ENCODE assay signal across 3 cellular contexts in the genomic region with DNA sequence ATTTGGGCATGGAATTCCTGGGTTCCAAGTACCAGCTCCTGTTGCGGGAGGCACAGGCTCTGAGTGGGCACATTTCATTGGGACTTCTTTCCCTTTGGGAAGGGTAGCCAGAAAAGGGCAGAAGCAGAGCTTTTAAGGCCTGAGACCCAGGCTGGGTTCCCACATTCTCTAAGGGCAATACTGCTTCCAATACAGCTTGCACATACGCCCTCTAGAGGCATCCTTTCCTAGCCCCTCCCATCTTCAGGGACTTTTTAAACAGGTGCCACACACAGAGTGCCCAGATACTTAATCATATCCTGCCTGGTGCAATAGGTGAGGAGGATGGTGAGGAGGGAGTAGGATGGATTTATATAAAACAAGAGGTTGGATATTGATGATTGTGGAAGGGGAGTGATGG.
TF ChIP-seq lines count a peak whose summit lies in the region.

No MANE protein-coding gene starts in this region.

TF ChIP-seq in SK-N-SH, 30 proteins besides CTCF, POLR2A, EP300 and RAD21 (continued from another document):
- TF ChIP-seq, protein P1, sequence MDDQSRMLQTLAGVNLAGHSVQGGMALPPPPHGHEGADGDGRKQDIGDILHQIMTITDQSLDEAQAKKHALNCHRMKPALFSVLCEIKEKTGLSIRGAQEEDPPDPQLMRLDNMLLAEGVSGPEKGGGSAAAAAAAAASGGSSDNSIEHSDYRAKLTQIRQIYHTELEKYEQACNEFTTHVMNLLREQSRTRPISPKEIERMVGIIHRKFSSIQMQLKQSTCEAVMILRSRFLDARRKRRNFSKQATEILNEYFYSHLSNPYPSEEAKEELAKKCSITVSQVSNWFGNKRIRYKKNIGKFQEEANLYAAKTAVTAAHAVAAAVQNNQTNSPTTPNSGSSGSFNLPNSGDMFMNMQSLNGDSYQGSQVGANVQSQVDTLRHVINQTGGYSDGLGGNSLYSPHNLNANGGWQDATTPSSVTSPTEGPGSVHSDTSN (IDR thresholded peaks at IDR 0.05): no peak
- TF ChIP-seq IRF3 (IDR thresholded peaks at IDR 0.05; ENCODE audit: low read depth, low read length): no peak
- TF ChIP-seq, protein P2, sequence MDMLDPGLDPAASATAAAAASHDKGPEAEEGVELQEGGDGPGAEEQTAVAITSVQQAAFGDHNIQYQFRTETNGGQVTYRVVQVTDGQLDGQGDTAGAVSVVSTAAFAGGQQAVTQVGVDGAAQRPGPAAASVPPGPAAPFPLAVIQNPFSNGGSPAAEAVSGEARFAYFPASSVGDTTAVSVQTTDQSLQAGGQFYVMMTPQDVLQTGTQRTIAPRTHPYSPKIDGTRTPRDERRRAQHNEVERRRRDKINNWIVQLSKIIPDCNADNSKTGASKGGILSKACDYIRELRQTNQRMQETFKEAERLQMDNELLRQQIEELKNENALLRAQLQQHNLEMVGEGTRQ (IDR thresholded peaks at IDR 0.05; ENCODE audit: borderline replicate concordance, low read depth, low read length): no peak

TF ChIP-seq in SK-N-SH treated with all-trans-retinoic acid at 6 μM for 48 hours, 23 proteins besides CTCF, POLR2A, EP300 and RAD21 (continued from another document):
- TF ChIP-seq TSHZ2 (CRISPR knock-in tag; IDR thresholded peaks at IDR 0.05): no peak
- no peak for TF ChIP-seq SNAI2 (CRISPR knock-in tag; IDR thresholded peaks at IDR 0.05)
- no peak for TF ChIP-seq TCF4 (CRISPR knock-in tag; IDR thresholded peaks at IDR 0.05; ENCODE audit: borderline replicate concordance)
- TF ChIP-seq TOX (CRISPR knock-in tag; IDR thresholded peaks at IDR 0.05; ENCODE audit: borderline replicate concordance): no peak
- TF ChIP-seq PPARA (CRISPR knock-in tag; IDR thresholded peaks at IDR 0.05; ENCODE audit: borderline replicate concordance): no peak
- no peak for TF ChIP-seq ARNTL (CRISPR knock-in tag; IDR thresholded peaks at IDR 0.05; ENCODE audit: borderline replicate concordance, low read depth)
- TF ChIP-seq RARB (CRISPR knock-in tag; IDR thresholded peaks at IDR 0.05): no peak
- no peak for TF ChIP-seq ESRRG (CRISPR knock-in tag; IDR thresholded peaks at IDR 0.05)
- no peak for TF ChIP-seq CSDC2 (CRISPR knock-in tag; IDR thresholded peaks at IDR 0.05)
- TF ChIP-seq ZNF8 (CRISPR knock-in tag; IDR thresholded peaks at IDR 0.05): no peak
- no peak for TF ChIP-seq ZC3H10 (CRISPR knock-in tag; IDR thresholded peaks at IDR 0.05)
- TF ChIP-seq ZFP3 (CRISPR knock-in tag; IDR thresholded peaks at IDR 0.05): no peak
- no peak for TF ChIP-seq GLIS3 (CRISPR knock-in tag; IDR thresholded peaks at IDR 0.05)
- no peak for TF ChIP-seq POU6F1 (CRISPR knock-in tag; IDR thresholded peaks at IDR 0.05; ENCODE audit: borderline replicate concordance, low read depth)
TF ChIP-seq in SK-N-SH treated with all-trans-retinoic acid at 6 μM for 48 hours: peak in this region for 0.

TF ChIP-seq in GM23338, 12 proteins besides CTCF, POLR2A, EP300 and RAD21 (continued from another document):
- TF ChIP-seq, protein P3, sequence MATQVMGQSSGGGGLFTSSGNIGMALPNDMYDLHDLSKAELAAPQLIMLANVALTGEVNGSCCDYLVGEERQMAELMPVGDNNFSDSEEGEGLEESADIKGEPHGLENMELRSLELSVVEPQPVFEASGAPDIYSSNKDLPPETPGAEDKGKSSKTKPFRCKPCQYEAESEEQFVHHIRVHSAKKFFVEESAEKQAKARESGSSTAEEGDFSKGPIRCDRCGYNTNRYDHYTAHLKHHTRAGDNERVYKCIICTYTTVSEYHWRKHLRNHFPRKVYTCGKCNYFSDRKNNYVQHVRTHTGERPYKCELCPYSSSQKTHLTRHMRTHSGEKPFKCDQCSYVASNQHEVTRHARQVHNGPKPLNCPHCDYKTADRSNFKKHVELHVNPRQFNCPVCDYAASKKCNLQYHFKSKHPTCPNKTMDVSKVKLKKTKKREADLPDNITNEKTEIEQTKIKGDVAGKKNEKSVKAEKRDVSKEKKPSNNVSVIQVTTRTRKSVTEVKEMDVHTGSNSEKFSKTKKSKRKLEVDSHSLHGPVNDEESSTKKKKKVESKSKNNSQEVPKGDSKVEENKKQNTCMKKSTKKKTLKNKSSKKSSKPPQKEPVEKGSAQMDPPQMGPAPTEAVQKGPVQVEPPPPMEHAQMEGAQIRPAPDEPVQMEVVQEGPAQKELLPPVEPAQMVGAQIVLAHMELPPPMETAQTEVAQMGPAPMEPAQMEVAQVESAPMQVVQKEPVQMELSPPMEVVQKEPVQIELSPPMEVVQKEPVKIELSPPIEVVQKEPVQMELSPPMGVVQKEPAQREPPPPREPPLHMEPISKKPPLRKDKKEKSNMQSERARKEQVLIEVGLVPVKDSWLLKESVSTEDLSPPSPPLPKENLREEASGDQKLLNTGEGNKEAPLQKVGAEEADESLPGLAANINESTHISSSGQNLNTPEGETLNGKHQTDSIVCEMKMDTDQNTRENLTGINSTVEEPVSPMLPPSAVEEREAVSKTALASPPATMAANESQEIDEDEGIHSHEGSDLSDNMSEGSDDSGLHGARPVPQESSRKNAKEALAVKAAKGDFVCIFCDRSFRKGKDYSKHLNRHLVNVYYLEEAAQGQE (IDR thresholded peaks at IDR 0.05; ENCODE audit: unreplicated experiment): no peak
- TF ChIP-seq, protein P4, sequence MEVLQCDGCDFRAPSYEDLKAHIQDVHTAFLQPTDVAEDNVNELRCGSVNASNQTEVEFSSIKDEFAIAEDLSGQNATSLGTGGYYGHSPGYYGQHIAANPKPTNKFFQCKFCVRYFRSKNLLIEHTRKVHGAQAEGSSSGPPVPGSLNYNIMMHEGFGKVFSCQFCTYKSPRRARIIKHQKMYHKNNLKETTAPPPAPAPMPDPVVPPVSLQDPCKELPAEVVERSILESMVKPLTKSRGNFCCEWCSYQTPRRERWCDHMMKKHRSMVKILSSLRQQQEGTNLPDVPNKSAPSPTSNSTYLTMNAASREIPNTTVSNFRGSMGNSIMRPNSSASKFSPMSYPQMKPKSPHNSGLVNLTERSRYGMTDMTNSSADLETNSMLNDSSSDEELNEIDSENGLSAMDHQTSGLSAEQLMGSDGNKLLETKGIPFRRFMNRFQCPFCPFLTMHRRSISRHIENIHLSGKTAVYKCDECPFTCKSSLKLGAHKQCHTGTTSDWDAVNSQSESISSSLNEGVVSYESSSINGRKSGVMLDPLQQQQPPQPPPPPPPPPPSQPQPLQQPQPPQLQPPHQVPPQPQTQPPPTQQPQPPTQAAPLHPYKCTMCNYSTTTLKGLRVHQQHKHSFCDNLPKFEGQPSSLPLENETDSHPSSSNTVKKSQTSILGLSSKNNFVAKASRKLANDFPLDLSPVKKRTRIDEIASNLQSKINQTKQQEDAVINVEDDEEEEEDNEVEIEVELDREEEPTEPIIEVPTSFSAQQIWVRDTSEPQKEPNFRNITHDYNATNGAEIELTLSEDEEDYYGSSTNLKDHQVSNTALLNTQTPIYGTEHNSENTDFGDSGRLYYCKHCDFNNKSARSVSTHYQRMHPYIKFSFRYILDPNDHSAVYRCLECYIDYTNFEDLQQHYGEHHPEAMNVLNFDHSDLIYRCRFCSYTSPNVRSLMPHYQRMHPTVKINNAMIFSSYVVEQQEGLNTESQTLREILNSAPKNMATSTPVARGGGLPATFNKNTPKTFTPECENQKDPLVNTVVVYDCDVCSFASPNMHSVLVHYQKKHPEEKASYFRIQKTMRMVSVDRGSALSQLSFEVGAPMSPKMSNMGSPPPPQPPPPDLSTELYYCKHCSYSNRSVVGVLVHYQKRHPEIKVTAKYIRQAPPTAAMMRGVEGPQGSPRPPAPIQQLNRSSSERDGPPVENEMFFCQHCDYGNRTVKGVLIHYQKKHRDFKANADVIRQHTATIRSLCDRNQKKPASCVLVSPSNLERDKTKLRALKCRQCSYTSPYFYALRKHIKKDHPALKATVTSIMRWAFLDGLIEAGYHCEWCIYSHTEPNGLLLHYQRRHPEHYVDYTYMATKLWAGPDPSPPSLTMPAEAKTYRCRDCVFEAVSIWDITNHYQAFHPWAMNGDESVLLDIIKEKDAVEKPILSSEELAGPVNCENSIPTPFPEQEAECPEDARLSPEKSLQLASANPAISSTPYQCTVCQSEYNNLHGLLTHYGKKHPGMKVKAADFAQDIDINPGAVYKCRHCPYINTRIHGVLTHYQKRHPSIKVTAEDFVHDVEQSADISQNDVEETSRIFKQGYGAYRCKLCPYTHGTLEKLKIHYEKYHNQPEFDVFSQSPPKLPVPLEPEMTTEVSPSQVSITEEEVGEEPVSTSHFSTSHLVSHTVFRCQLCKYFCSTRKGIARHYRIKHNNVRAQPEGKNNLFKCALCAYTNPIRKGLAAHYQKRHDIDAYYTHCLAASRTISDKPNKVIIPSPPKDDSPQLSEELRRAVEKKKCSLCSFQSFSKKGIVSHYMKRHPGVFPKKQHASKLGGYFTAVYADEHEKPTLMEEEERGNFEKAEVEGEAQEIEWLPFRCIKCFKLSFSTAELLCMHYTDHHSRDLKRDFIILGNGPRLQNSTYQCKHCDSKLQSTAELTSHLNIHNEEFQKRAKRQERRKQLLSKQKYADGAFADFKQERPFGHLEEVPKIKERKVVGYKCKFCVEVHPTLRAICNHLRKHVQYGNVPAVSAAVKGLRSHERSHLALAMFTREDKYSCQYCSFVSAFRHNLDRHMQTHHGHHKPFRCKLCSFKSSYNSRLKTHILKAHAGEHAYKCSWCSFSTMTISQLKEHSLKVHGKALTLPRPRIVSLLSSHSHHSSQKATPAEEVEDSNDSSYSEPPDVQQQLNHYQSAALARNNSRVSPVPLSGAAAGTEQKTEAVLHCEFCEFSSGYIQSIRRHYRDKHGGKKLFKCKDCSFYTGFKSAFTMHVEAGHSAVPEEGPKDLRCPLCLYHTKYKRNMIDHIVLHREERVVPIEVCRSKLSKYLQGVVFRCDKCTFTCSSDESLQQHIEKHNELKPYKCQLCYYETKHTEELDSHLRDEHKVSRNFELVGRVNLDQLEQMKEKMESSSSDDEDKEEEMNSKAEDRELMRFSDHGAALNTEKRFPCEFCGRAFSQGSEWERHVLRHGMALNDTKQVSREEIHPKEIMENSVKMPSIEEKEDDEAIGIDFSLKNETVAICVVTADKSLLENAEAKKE (CRISPR knock-in tag; IDR thresholded peaks at IDR 0.05): no peak
- TF ChIP-seq ETS1 (IDR thresholded peaks at IDR 0.05): no peak
- no peak for TF ChIP-seq CREB1 (CRISPR knock-in tag; IDR thresholded peaks at IDR 0.05; ENCODE audit: low read depth)
- TF ChIP-seq JUNB (IDR thresholded peaks at IDR 0.05; ENCODE audit: unreplicated experiment): no peak
